8 cellular contexts compared by ENCODE assay signal in genomic region chr1:207822602-207823451, GRCh38.
DNase-seq lines count a peak whose midpoint lies in the region; ATAC-seq, FAIRE-seq and TF ChIP-seq lines count a peak whose summit lies in the region.

No MANE protein-coding gene starts in this region.

- no peaks in the 10 kb centered on the region for H3K27me3 ChIP-seq in esophagus (ENCODE audit: control insufficient read depth in 1 of 2, insufficient read depth in 2 of 2, low read length in 2 of 2)

- H3K36me3 ChIP-seq in esophagus (ENCODE audit: control insufficient read depth in 2 of 2, insufficient read depth in 2 of 2, low read length in 1 of 2): peaks cover 3 to 4% of the 10 kb centered on the region in 2 donors

- WGBS in esophagus, 2 donors: 46 to 60% methylated on average over 11 of the region's 11 CpGs

- no peaks in the 10 kb centered on the region for H3K27me3 Mint-ChIP-seq in natural killer cell treated with Interleukin-12 subunit alpha and Interleukin-12 subunit beta and Interleukin-15 and Interleukin-18, amount 100 ng/mL, for 72 hours

- no peak for TF ChIP-seq CTCF in LNCaP clone FGC (IDR thresholded peaks at IDR 0.05; ENCODE audit: control insufficient read depth, extremely low read depth, insufficient read depth)

- H3K36me3 Mint-ChIP-seq in natural killer cell treated with Interleukin-12 subunit alpha and Interleukin-12 subunit beta and Interleukin-15 and Interleukin-18, amount 100 ng/mL, for 72 hours: peaks cover 6% of the 10 kb centered on the region

- H3K27ac ChIP-seq in esophagus (ENCODE audit: low read depth in 2 of 2, low read length in 1 of 2): peak overlapping the region; percentile 95 to 98

- H3K27ac Mint-ChIP-seq in natural killer cell treated with Interleukin-12 subunit alpha and Interleukin-12 subunit beta and Interleukin-15 and Interleukin-18, amount 100 ng/mL, for 72 hours: peak overlapping the region; percentile 99

- no peaks in the 10 kb centered on the region for H3K9me3 Mint-ChIP-seq in natural killer cell treated with Interleukin-12 subunit alpha and Interleukin-12 subunit beta and Interleukin-15 and Interleukin-18, amount 100 ng/mL, for 72 hours

- H3K4me1 Mint-ChIP-seq in natural killer cell treated with Interleukin-12 subunit alpha and Interleukin-12 subunit beta and Interleukin-15 and Interleukin-18, amount 100 ng/mL, for 72 hours (ENCODE audit: low read depth in 2 of 2): peaks cover 54 to 66% of the 10 kb centered on the region in 2 donors

- H3K4me3 ChIP-seq in LNCaP clone FGC (ENCODE audit: low read depth, low read length) (peak overlapping the region; percentile 83), esophagus (ENCODE audit: low read depth in 1 of 2, low read length in 2 of 2) (peak overlapping the region; percentile 46 to 64)

- H3K9me3 ChIP-seq in esophagus (ENCODE audit: control insufficient read depth in 2 of 2, insufficient read depth in 1 of 2, low read depth in 1 of 2, low read length in 1 of 2): no peaks in the 10 kb centered on the region

- peak; percentile 69 for ATAC-seq in GM21526 (IDR thresholded peaks at IDR 0.05; ENCODE audit: low FRiP score, unreplicated experiment)
- no peak for ATAC-seq in natural killer cell treated with Interleukin-12 subunit alpha and Interleukin-12 subunit beta and Interleukin-15 and Interleukin-18, amount 100 ng/mL, for 72 hours

- peak; percentile 61 for DNase-seq in GM03348 (ENCODE audit: low spot score)
- peak; percentile 98 for DNase-seq in LNCaP clone FGC (ENCODE audit: low read depth)
- DNase-seq in activated CD8-positive, alpha-beta memory T cell treated with anti-CD3 and anti-CD28 coated beads, Interleukin-2, amount 50 U/mL, for 4 hours: peak; percentile 67
- no peak for DNase-seq in natural killer cell treated with Interleukin-12 subunit alpha and Interleukin-12 subunit beta and Interleukin-15 and Interleukin-18, amount 100 ng/mL, for 72 hours (ENCODE audit: low spot score)
- peak; percentile 99 for DNase-seq in superior temporal gyrus (ENCODE audit: extremely low spot score)
- no peak for DNase-seq in HTR-8/SVneo (ENCODE audit: insufficient read length, low spot score)

- peaks cover 14 to 27% of the 10 kb centered on the region in 2 donors for H3K4me1 ChIP-seq in esophagus (ENCODE audit: control insufficient read depth in 2 of 2, insufficient read depth in 2 of 2, low read length in 1 of 2)

- no peak for FAIRE-seq in HTR-8/SVneo (lab: Jason Lieb, UNC)

- H3K4me3 Mint-ChIP-seq in natural killer cell treated with Interleukin-12 subunit alpha and Interleukin-12 subunit beta and Interleukin-15 and Interleukin-18, amount 100 ng/mL, for 72 hours: peak overlapping the region; percentile 71

Comparison
In these comparisons a context has a peak if more than half of its experiments do, and no peak if none do; other contexts are left out.
1. DNase-seq: peak in GM03348 (single experiment), LNCaP clone FGC (single experiment), activated CD8-positive, alpha-beta memory T cell treated with anti-CD3 and anti-CD28 coated beads, Interleukin-2, amount 50 U/mL, for 4 hours (single experiment) and superior temporal gyrus (single experiment); none in natural killer cell treated with Interleukin-12 subunit alpha and Interleukin-12 subunit beta and Interleukin-15 and Interleukin-18, amount 100 ng/mL, for 72 hours (single experiment) and HTR-8/SVneo (single experiment).